Comparison of ENCODE assay signal across 8 cellular contexts in the genomic region with DNA sequence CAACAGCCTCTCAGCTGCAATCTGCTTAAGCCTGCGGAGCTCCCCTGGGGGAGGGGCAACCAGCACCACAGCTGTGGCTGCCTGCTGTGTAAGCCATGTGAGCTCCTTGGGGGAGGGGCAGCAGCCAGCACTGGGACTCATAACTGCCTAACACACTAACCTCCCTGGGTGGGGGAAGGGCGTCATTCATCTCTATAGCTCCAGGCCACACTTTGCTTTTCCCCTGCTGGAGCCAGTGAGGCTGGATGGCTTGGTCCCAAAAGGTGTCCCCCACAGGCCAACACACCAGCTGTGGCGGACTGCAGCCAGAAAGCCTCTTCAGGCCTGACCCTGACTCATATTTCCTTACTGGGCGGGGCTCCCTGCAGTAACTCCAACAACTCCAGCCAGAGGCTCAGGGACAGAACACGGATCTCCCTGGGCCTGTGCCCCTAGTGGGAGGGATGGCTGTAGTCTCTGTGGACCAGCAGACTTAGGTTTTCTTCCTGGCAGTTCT.
DNase-seq lines count a peak whose midpoint lies in the region; ATAC-seq and TF ChIP-seq lines count a peak whose summit lies in the region.

No MANE protein-coding gene starts in this region.

- peaks cover 6% of the 10 kb centered on the region for H3K27me3 Mint-ChIP-seq in activated naive CD8-positive, alpha-beta T cell treated with anti-CD3 and anti-CD28 coated beads, Interleukin-2, amount 50 U/mL, for 24 hours

- H3K27ac Mint-ChIP-seq in activated naive CD8-positive, alpha-beta T cell treated with anti-CD3 and anti-CD28 coated beads, Interleukin-2, amount 50 U/mL, for 24 hours: no peak overlapping the region

- H3K9me3 Mint-ChIP-seq in activated naive CD8-positive, alpha-beta T cell treated with anti-CD3 and anti-CD28 coated beads, Interleukin-2, amount 50 U/mL, for 24 hours: peaks cover 15% of the 10 kb centered on the region

- ATAC-seq in GM19324 (IDR thresholded peaks at IDR 0.05; ENCODE audit: low FRiP score, unreplicated experiment) (peak; percentile 25), HG02938 (IDR thresholded peaks at IDR 0.05; ENCODE audit: unreplicated experiment) (peak; percentile 43)
- ATAC-seq in activated naive CD8-positive, alpha-beta T cell treated with anti-CD3 and anti-CD28 coated beads, Interleukin-2, amount 50 U/mL, for 24 hours: no peak

- H3K4me3 Mint-ChIP-seq in activated naive CD8-positive, alpha-beta T cell treated with anti-CD3 and anti-CD28 coated beads, Interleukin-2, amount 50 U/mL, for 24 hours: no peak overlapping the region

- H3K36me3 Mint-ChIP-seq in activated naive CD8-positive, alpha-beta T cell treated with anti-CD3 and anti-CD28 coated beads, Interleukin-2, amount 50 U/mL, for 24 hours (ENCODE audit: low read depth): peaks cover 7% of the 10 kb centered on the region

- TF ChIP-seq CTCF in fibroblast of pulmonary artery (IDR thresholded peaks at IDR 0.05; ENCODE audit: low read length, missing control alignments): no peak

- H3K4me1 Mint-ChIP-seq in activated naive CD8-positive, alpha-beta T cell treated with anti-CD3 and anti-CD28 coated beads, Interleukin-2, amount 50 U/mL, for 24 hours: no peaks in the 10 kb centered on the region

- no peak overlapping the region for H3K4me3 ChIP-seq in fibroblast of pulmonary artery (replicated peaks; ENCODE audit: low read depth, low read length)

- peak; percentile 98 to 99 for DNase-seq in NCI-H524 (lab: John Stamatoyannopoulos, UW)
- DNase-seq in fibroblast of pulmonary artery (ENCODE audit: low read depth): peak; percentile 50
- DNase-seq in retina: peak; percentile 67
- no peak for DNase-seq in cerebellum (ENCODE audit: low spot score)
- no peak for DNase-seq in stimulated activated CD4-positive, alpha-beta T cell treated with anti-CD3 and anti-CD28 coated beads, Interleukin-2, amount 100 ng/mL, for 24 hours
- no peak for DNase-seq in activated naive CD8-positive, alpha-beta T cell treated with anti-CD3 and anti-CD28 coated beads, Interleukin-2, amount 50 U/mL, for 24 hours

Comparison
In these comparisons a context has a peak if more than half of its experiments do, and no peak if none do; other contexts are left out.
1. DNase-seq: peak in NCI-H524 (2 of 2), fibroblast of pulmonary artery (single experiment) and retina (single experiment); none in cerebellum (single experiment), stimulated activated CD4-positive, alpha-beta T cell treated with anti-CD3 and anti-CD28 coated beads, Interleukin-2, amount 100 ng/mL, for 24 hours (0 of 2) and activated naive CD8-positive, alpha-beta T cell treated with anti-CD3 and anti-CD28 coated beads, Interleukin-2, amount 50 U/mL, for 24 hours (single experiment).